ENCODE assay signal across 8 cellular contexts in genomic region chr15:86915811-86916331, GRCh38.
DNase-seq lines count a peak whose midpoint lies in the region; ATAC-seq, FAIRE-seq and TF ChIP-seq lines count a peak whose summit lies in the region.

No MANE protein-coding gene starts in this region.

- no peak overlapping the region for H3K27ac ChIP-seq in kidney (ENCODE audit: low read depth in 2 of 2, low read length in 2 of 2)

- no peak overlapping the region for H3K4me3 ChIP-seq in kidney (ENCODE audit: low read length in 2 of 2)

- TF ChIP-seq CTCF in GM12872 (IDR thresholded peaks at IDR 0.05; ENCODE audit: insufficient read depth, low read depth, low read length) (peak; percentile 45; the same call in 2 of the 3 replicates), MCF 10A (IDR thresholded peaks at IDR 0.05; ENCODE audit: unreplicated experiment) (peak; percentile 51), kidney (IDR thresholded peaks at IDR 0.05; ENCODE audit: borderline replicate concordance, extremely low read depth, insufficient read depth) (peak; percentile 41)

- intact Hi-C loops in MCF 10A (cut with micrococcal nuclease): loop anchor here (1.0 to 5.0 kb wide), 7 partner anchors 116 to 1536 kb away; no protein-coding TSS in a partner anchor
- intact Hi-C loops in kidney (cut with DNase I): no loop called here

- H3K27me3 Mint-ChIP-seq in MCF 10A (ENCODE audit: insufficient read depth, unreplicated experiment): no peaks in the 10 kb centered on the region

- CTCF ChIA-PET in MCF 10A (lab: Yijun Ruan, JAX): interaction anchor here (0.5 to 3.2 kb wide), 24 partner anchors 8 to 1539 kb away, joined by 3 to 31 read pairs (median 4); no protein-coding TSS in a partner anchor

- H3K4me3 Mint-ChIP-seq in MCF 10A (ENCODE audit: unreplicated experiment): no peak overlapping the region

- no peaks in the 10 kb centered on the region for H3K36me3 ChIP-seq in kidney (ENCODE audit: control insufficient read depth in 1 of 2, insufficient read depth in 2 of 2, low read length in 2 of 2)

- no TSS peak for BruUV-seq in MCF 10A (replicated peaks; lab: Mats Ljungman, UMichigan)

- no peaks in the 10 kb centered on the region for H3K36me3 Mint-ChIP-seq in MCF 10A (ENCODE audit: insufficient read depth, unreplicated experiment)

- FAIRE-seq in kidney (lab: Jason Lieb, UNC): no peak

- no peaks in the 10 kb centered on the region for H3K9me3 Mint-ChIP-seq in MCF 10A (ENCODE audit: unreplicated experiment)

- POLR2A ChIA-PET in MCF 10A (lab: Yijun Ruan, JAX): no interaction called here

- no peaks in the 10 kb centered on the region for H3K9me3 ChIP-seq in kidney (ENCODE audit: control insufficient read depth in 1 of 2, low read length in 2 of 2)

- H3K4me1 Mint-ChIP-seq in MCF 10A (ENCODE audit: insufficient read depth, unreplicated experiment): no peaks in the 10 kb centered on the region

- ATAC-seq in HG02938 (IDR thresholded peaks at IDR 0.05; ENCODE audit: unreplicated experiment) (no peak), GM21825 (IDR thresholded peaks at IDR 0.05; ENCODE audit: unreplicated experiment) (no peak), GM21423 (IDR thresholded peaks at IDR 0.05; ENCODE audit: unreplicated experiment) (no peak), HG02763 (IDR thresholded peaks at IDR 0.05; ENCODE audit: unreplicated experiment) (no peak)

- H3K27ac Mint-ChIP-seq in MCF 10A (ENCODE audit: low read depth, unreplicated experiment): no peak overlapping the region

- no peaks in the 10 kb centered on the region for H3K4me1 ChIP-seq in kidney (ENCODE audit: control insufficient read depth in 1 of 2, insufficient read depth in 1 of 2, low read depth in 1 of 2, low read length in 2 of 2)

- no peak overlapping the region for H3K9ac ChIP-seq in kidney (ENCODE audit: low read length in 2 of 2)

- DNase-seq in NCI-H446 (lab: John Stamatoyannopoulos, UW) (peak; percentile 30 to 34), MCF 10A (ENCODE audit: unreplicated experiment) (peak; percentile 42), kidney (no peak)
